In genomic region chr3:45280227-45280626, GRCh38 we compare ENCODE assay signal across 18 cellular contexts. TPM values are rescaled to one million over a fixed set of nuclear protein-coding genes. Genes with fewer than 3 reads are reported as not detected.
A peak's percentile ranks its signal among the peaks of the same experiment; 100 is the strongest.
DNase-seq lines count a peak whose midpoint lies in the region; FAIRE-seq and TF ChIP-seq lines count a peak whose summit lies in the region.
"Had no signal": no experiment of that assay in that cellular context is flagged by ENCODE, and none has a peak within 500 bp of the region (broad histone marks: within the 10 kb centered on the region; RNA-seq: fewer than 3 reads in every experiment).

No MANE protein-coding gene starts in this region.

- DNase-seq in ELR (ENCODE audit: low read depth) = peak; percentile 52
- peak; percentile 27 for DNase-seq in HT1080 (ENCODE audit: low read depth)
- DNase-seq in RPMI7951 (ENCODE audit: low read depth) = peak; percentile 18
- DNase-seq in bronchial epithelial cell (ENCODE audit: low read depth) = peak; percentile 17
- no peak for DNase-seq in hippocampal formation (lab: John Stamatoyannopoulos, UW)
- DNase-seq in frontal cortex (ENCODE audit: low spot score in 2 of 2) = no peak
- no peak for DNase-seq in NCI-H748 (lab: John Stamatoyannopoulos, UW; ENCODE audit: unreplicated experiment)
- no peak for DNase-seq in activated CD4-positive, alpha-beta T cell treated with anti-CD3 and anti-CD28 coated beads, Interleukin-2, amount 50 U/mL, for 4 hours
- DNase-seq: AML-193; CD4-positive, alpha-beta T cell; DMS153; DMS79; GF-D8; H9; IMR-90; KBM-7 had no signal

- no peak for TF ChIP-seq CTCF in bronchial epithelial cell (IDR thresholded peaks at IDR 0.05; ENCODE audit: insufficient read depth, low read length, severe bottlenecking)

- no peaks in the 10 kb centered on the region for H3K27me3 ChIP-seq in bronchial epithelial cell (ENCODE audit: control insufficient read depth, insufficient read depth, low read length)

- H3K4me3 ChIP-seq in bronchial epithelial cell (ENCODE audit: low read depth, low read length) = no peak overlapping the region

- no peak for FAIRE-seq in bronchial epithelial cell (lab: Jason Lieb, UNC)
- FAIRE-seq in frontal cortex (lab: Jason Lieb, UNC) = no peak
- FAIRE-seq: H1, HTR-8/SVneo had no signal

- no peaks in the 10 kb centered on the region for H3K36me3 ChIP-seq in bronchial epithelial cell (ENCODE audit: control insufficient read depth, insufficient read depth, low read length)

RNA-seq across cellular contexts. Expression of gene TMEM158, which starts 54.1 kb away (rescaled TPM):
- total RNA-seq in HT1080 (2014; rRNA removed; shearing (Covaris generic)) = 248 and 364 TPM in 2 replicates
- 419 and 467 TPM in 2 replicates for polyA plus RNA-seq in HT1080 (2015; cell fraction: cytosol; rRNA removed)
- 122 and 123 TPM in 2 replicates for polyA plus RNA-seq in HT1080 (2015; cell fraction: nucleus; rRNA removed)
- total RNA-seq in RPMI7951 (2014; rRNA removed; shearing (Covaris generic)) = 152 and 160 TPM in 2 replicates
- 1.3 and 1.6 TPM in 2 replicates for total RNA-seq in bronchial epithelial cell
- total RNA-seq in frontal cortex = 19.6 TPM
- total RNA-seq: CD4-positive, alpha-beta T cell had no signal

Comparison
In these comparisons a context has a peak if more than half of its experiments do, and no peak if none do; other contexts are left out.
1. DNase-seq: peak in ELR (single experiment), HT1080 (single experiment), RPMI7951 (single experiment) and bronchial epithelial cell (single experiment); none in hippocampal formation (0 of 2), frontal cortex (0 of 2), NCI-H748 (single experiment) and activated CD4-positive, alpha-beta T cell treated with anti-CD3 and anti-CD28 coated beads, Interleukin-2, amount 50 U/mL, for 4 hours (0 of 2).